34 cellular contexts compared by ENCODE assay signal in the genomic region with DNA sequence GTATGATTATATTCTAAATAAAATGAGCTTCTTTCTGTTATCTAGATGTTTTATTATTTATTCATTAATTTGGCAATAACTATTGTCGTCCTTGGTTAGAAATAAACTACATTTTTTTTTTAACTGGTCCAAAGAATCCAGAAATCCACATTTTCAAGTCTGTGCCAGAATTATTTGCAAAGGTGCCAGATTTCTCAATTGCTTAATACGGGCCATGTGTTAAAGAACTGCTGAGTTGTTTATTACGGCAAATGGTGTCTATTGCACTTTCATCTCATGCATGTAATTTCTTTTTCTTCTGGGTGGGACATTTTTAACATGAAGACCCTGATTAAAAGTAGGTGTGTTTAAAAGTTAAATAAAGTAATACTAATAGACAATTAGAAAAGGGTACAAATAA.
DNase-seq lines count a peak whose midpoint lies in the region; ATAC-seq, FAIRE-seq and TF ChIP-seq lines count a peak whose summit lies in the region.
"Had no signal": no experiment of that assay in that cellular context is flagged by ENCODE, and none has a peak within 500 bp of the region (broad histone marks: within the 10 kb centered on the region; RNA-seq: fewer than 3 reads in every experiment).

No MANE protein-coding gene starts in this region.

- POLR2A ChIA-PET in PC-9 (lab: Charles Lee; ENCODE audit: unreplicated experiment) (no interaction called here), T-cell (lab: Charles Lee) (no interaction called here)

- intact Hi-C loops in PC-9 (cut with micrococcal nuclease; ENCODE audit: unreplicated experiment) = no loop called here

- TF ChIP-seq CTCF in PC-9 (conservative IDR thresholded peaks at IDR 0.05) (no peak), brain microvascular endothelial cell (IDR thresholded peaks at IDR 0.05; ENCODE audit: low read depth, low read length, missing control alignments) (no peak)

- BruUV-seq in PC-9 (replicated peaks; lab: Mats Ljungman, UMichigan) = no TSS peak

- no peaks in the 10 kb centered on the region for H4K20me1 ChIP-seq in PC-9 (ENCODE audit: insufficient read depth)

- DNase-seq in AG08395 (ENCODE audit: low spot score) = peak; percentile 20
- DNase-seq in GM04503 (ENCODE audit: low read depth) = peak; percentile 59
- DNase-seq in iris pigment epithelial cell (ENCODE audit: low read depth) = peak; percentile 7
- no peak for DNase-seq in PC-9
- no peak for DNase-seq in T-cell
- DNase-seq in brain microvascular endothelial cell = no peak
- DNase-seq: activated CD4-positive, alpha-beta T cell treated with anti-CD3 and anti-CD28 coated beads, Interleukin-2, amount 50 U/mL, for 4 hours; activated CD4-positive, CD25-positive, alpha-beta regulatory T cell; activated CD8-positive, alpha-beta memory T cell treated with anti-CD3 and anti-CD28 coated beads, Interleukin-2, amount 50 U/mL, for 4 hours; Caco-2; DND-41; effector memory CD8-positive, alpha-beta T cell; Karpas-422; left colon; MV-4-11; natural killer cell; NCI-H187 treated with DMSO at 0.1 percent for 48 hours; NCI-H345; OCI-M1; right cardiac atrium; stimulated activated CD4-positive, alpha-beta T cell treated with anti-CD3 and anti-CD28 coated beads, Interleukin-12 subunit alpha, Interleukin-12 subunit beta, amount 100 ng/mL, for 4 hours; stimulated activated CD4-positive, alpha-beta T cell treated with anti-CD3 and anti-CD28 coated beads, Interleukin-4, amount 100 ng/mL, for 24 hours; stimulated activated naive CD4-positive, alpha-beta T cell; T1000; testis had no signal

- H3K27ac ChIP-seq in PC-9 (no peak overlapping the region), brain microvascular endothelial cell (no peak overlapping the region)
- H3K27ac ChIP-seq: ascending aorta, heart right ventricle, testis, uterus had no signal

- H3K4me1 Mint-ChIP-seq in T-cell = no peaks in the 10 kb centered on the region
- H3K4me1 Mint-ChIP-seq in stimulated activated memory B cell treated with anti-CD40 and anti-IgM and Interleukin-4, amounts not matched to agents 10 μg/mL and 1 μg/mL and 100 μg/mL, for 72 hours = no peaks in the 10 kb centered on the region
- H3K4me1 Mint-ChIP-seq: activated naive CD4-positive, alpha-beta T cell treated with anti-CD3 and anti-CD28 coated beads, Interleukin-2, amount 50 U/mL, for 24 hours; activated T-helper 17 cell treated with anti-CD3 and anti-CD28 coated beads, Interleukin-2, amount 50 U/mL, for 72 hours; natural killer cell had no signal

- H3K79me2 ChIP-seq in PC-9 (ENCODE audit: low read depth) = no peaks in the 10 kb centered on the region

- no peaks in the 10 kb centered on the region for H3K9me2 ChIP-seq in PC-9 (ENCODE audit: insufficient read depth)

- H3K27me3 Mint-ChIP-seq in T-cell = no peaks in the 10 kb centered on the region
- H3K27me3 Mint-ChIP-seq in stimulated activated memory B cell treated with anti-CD40 and anti-IgM and Interleukin-4, amounts not matched to agents 10 μg/mL and 1 μg/mL and 100 μg/mL, for 72 hours = no peaks in the 10 kb centered on the region
- H3K27me3 Mint-ChIP-seq: activated naive CD4-positive, alpha-beta T cell treated with anti-CD3 and anti-CD28 coated beads, Interleukin-2, amount 50 U/mL, for 24 hours; activated T-helper 17 cell treated with anti-CD3 and anti-CD28 coated beads, Interleukin-2, amount 50 U/mL, for 72 hours; effector memory CD8-positive, alpha-beta T cell had no signal

- CTCF ChIA-PET in PC-9 (lab: Charles Lee) = no interaction called here
- CTCF ChIA-PET in T-cell (lab: Charles Lee) = no interaction called here

- FAIRE-seq in colon (lab: Jason Lieb, UNC) = peak; percentile 41
- FAIRE-seq: GM12891 had no signal

- H3K4me3 Mint-ChIP-seq in T-cell = no peak overlapping the region
- no peak overlapping the region for H3K4me3 Mint-ChIP-seq in stimulated activated memory B cell treated with anti-CD40 and anti-IgM and Interleukin-4, amounts not matched to agents 10 μg/mL and 1 μg/mL and 100 μg/mL, for 72 hours
- H3K4me3 Mint-ChIP-seq: activated naive CD4-positive, alpha-beta T cell treated with anti-CD3 and anti-CD28 coated beads, Interleukin-2, amount 50 U/mL, for 24 hours; activated T-helper 17 cell treated with anti-CD3 and anti-CD28 coated beads, Interleukin-2, amount 50 U/mL, for 72 hours; effector memory CD8-positive, alpha-beta T cell; natural killer cell had no signal

- H3K27me3 ChIP-seq in PC-9 (ENCODE audit: insufficient read depth, low read depth) (no peaks in the 10 kb centered on the region), brain microvascular endothelial cell (replicated peaks) (no peaks in the 10 kb centered on the region)
- H3K27me3 ChIP-seq: ascending aorta, heart right ventricle, testis, uterus had no signal

- H3K4me1 ChIP-seq in PC-9 (replicated peaks; ENCODE audit: insufficient read depth) = no peaks in the 10 kb centered on the region
- H3K4me1 ChIP-seq: ascending aorta, Caco-2, HAP-1, testis, uterus had no signal

- H3K4me3 ChIP-seq in PC-9 = no peak overlapping the region
- H3K4me3 ChIP-seq in brain microvascular endothelial cell (ENCODE audit: low read depth, low read length) = no peak overlapping the region
- H3K4me3 ChIP-seq: ascending aorta, HAP-1, heart right ventricle, testis, uterus had no signal

- no peaks in the 10 kb centered on the region for H3K9me3 ChIP-seq in PC-9 (ENCODE audit: insufficient read depth, low read depth)
- H3K9me3 ChIP-seq: ascending aorta, Caco-2, HAP-1, heart right ventricle, testis, uterus had no signal

- H2AFZ ChIP-seq in PC-9 = no peak overlapping the region

- no peak overlapping the region for H3K27ac Mint-ChIP-seq in T-cell
- no peak overlapping the region for H3K27ac Mint-ChIP-seq in stimulated activated memory B cell treated with anti-CD40 and anti-IgM and Interleukin-4, amounts not matched to agents 10 μg/mL and 1 μg/mL and 100 μg/mL, for 72 hours
- H3K27ac Mint-ChIP-seq: activated naive CD4-positive, alpha-beta T cell treated with anti-CD3 and anti-CD28 coated beads, Interleukin-2, amount 50 U/mL, for 24 hours; activated T-helper 17 cell treated with anti-CD3 and anti-CD28 coated beads, Interleukin-2, amount 50 U/mL, for 72 hours; effector memory CD8-positive, alpha-beta T cell; natural killer cell had no signal

- ATAC-seq in T-cell (replicated peaks in 1 of 4) = no peak
- ATAC-seq in stimulated activated memory B cell treated with anti-CD40 and anti-IgM and Interleukin-4, amounts not matched to agents 10 μg/mL and 1 μg/mL and 100 μg/mL, for 72 hours = no peak
- ATAC-seq: activated T-helper 17 cell treated with anti-CD3 and anti-CD28 coated beads, Interleukin-2, amount 50 U/mL, for 72 hours; effector memory CD8-positive, alpha-beta T cell; left colon; natural killer cell had no signal

- H3F3A ChIP-seq in PC-9 (ENCODE audit: insufficient read depth, low read depth) = no peaks in the 10 kb centered on the region

- H3K36me3 ChIP-seq in PC-9 (ENCODE audit: low read depth) = no peaks in the 10 kb centered on the region
- H3K36me3 ChIP-seq in brain microvascular endothelial cell (replicated peaks) = no peaks in the 10 kb centered on the region
- H3K36me3 ChIP-seq: ascending aorta, HAP-1, heart right ventricle, uterus had no signal

- no peaks in the 10 kb centered on the region for H3K36me3 Mint-ChIP-seq in T-cell
- H3K36me3 Mint-ChIP-seq in stimulated activated memory B cell treated with anti-CD40 and anti-IgM and Interleukin-4, amounts not matched to agents 10 μg/mL and 1 μg/mL and 100 μg/mL, for 72 hours = no peaks in the 10 kb centered on the region
- H3K36me3 Mint-ChIP-seq: activated naive CD4-positive, alpha-beta T cell treated with anti-CD3 and anti-CD28 coated beads, Interleukin-2, amount 50 U/mL, for 24 hours; natural killer cell had no signal

- peaks cover 0 to 17% (median 0%) of the 10 kb centered on the region in 3 donors for H3K9me3 Mint-ChIP-seq in T-cell
- H3K9me3 Mint-ChIP-seq in stimulated activated memory B cell treated with anti-CD40 and anti-IgM and Interleukin-4, amounts not matched to agents 10 μg/mL and 1 μg/mL and 100 μg/mL, for 72 hours = peaks cover 6% of the 10 kb centered on the region
- H3K9me3 Mint-ChIP-seq: activated naive CD4-positive, alpha-beta T cell treated with anti-CD3 and anti-CD28 coated beads, Interleukin-2, amount 50 U/mL, for 24 hours had no signal

- in situ Hi-C loops in brain microvascular endothelial cell (cut with HindIII; ENCODE audit: low pct_ligation_motif_present, low sequenced_read_pairs) = no loop called here

- no peak overlapping the region for H3K4me2 ChIP-seq in PC-9

Comparison
In these comparisons a context has a peak if more than half of its experiments do, and no peak if none do; other contexts are left out.
1. DNase-seq: peak in AG08395 (single experiment), GM04503 (single experiment) and iris pigment epithelial cell (single experiment); none in PC-9 (0 of 2), T-cell (0 of 34) and brain microvascular endothelial cell (single experiment).